In the genomic region with DNA sequence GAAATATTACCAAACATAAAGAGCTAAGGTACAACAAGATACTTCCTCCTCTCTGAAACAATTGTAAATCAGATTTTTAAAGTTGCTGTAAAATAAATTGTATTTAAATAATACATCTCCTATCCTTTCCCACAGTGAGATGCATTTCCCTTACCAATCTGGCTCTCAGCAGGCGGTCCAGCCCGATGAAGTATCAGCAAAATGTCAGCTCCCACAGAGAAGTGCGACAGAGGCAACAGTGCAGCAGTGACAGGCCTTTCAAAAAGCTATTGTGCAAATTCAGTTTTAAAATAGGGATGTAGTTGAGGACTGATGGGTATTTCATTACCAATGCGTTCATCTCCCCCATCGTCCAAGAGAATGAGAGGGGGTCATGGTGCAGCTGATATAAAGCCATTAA, we compare ENCODE assay signal across 21 cellular contexts.
A peak's percentile ranks its signal among the peaks of the same experiment; 100 is the strongest.
DNase-seq lines count a peak whose midpoint lies in the region; FAIRE-seq and TF ChIP-seq lines count a peak whose summit lies in the region.
"Had no signal": no experiment of that assay in that cellular context is flagged by ENCODE, and none has a peak within 500 bp of the region (broad histone marks: within the 10 kb centered on the region; RNA-seq: fewer than 3 reads in every experiment).

No MANE protein-coding gene starts in this region.

- H3K9me3 ChIP-seq in HUES6 (ENCODE audit: control insufficient read depth, insufficient read depth, low read depth, low read length) (peaks cover 3% of the 10 kb centered on the region; the same call in 1 of the 2 replicates), H1 (ENCODE audit: insufficient read depth in 2 of 2, low read depth in 1 of 2, low read length in 1 of 2) (peaks cover 7 to 13% of the 10 kb centered on the region in 2 experiments)
- H3K9me3 ChIP-seq: BLaER1, SK-N-SH had no signal

- no peak overlapping the region for H3K9ac ChIP-seq in HUES6 (ENCODE audit: low read length)
- H3K9ac ChIP-seq in H1 (replicated peaks in 1 of 4; ENCODE audit: extremely low read depth in 1 of 4, low read depth in 3 of 4, low read length in 3 of 4), result no peak overlapping the region
- H3K9ac ChIP-seq in mesendoderm (ENCODE audit: low read length), result no peak overlapping the region
- H3K9ac ChIP-seq: BLaER1, SK-N-SH had no signal

- no peak overlapping the region for H2AFZ ChIP-seq in H1 (ENCODE audit: low read length)
- H2AFZ ChIP-seq: PC-9 had no signal

- H3K27ac ChIP-seq in HUES6 (ENCODE audit: low read depth, low read length) (peak overlapping the region; percentile 58; the same call in 1 of the 2 replicates), H1 (ENCODE audit: low read depth, low read length) (no peak overlapping the region), mesendoderm (ENCODE audit: low read depth, low read length) (no peak overlapping the region)
- H3K27ac ChIP-seq: BLaER1, PC-9 had no signal

- H3K4me3 ChIP-seq in HUES6 (ENCODE audit: low read depth, low read length), result no peak overlapping the region
- no peak overlapping the region for H3K4me3 ChIP-seq in H1 (ENCODE audit: extremely low read depth in 1 of 4, insufficient read depth in 2 of 4, low read depth in 3 of 4, low read length in 4 of 4)
- H3K4me3 ChIP-seq in mesendoderm (ENCODE audit: low read length), result no peak overlapping the region
- H3K4me3 ChIP-seq: BLaER1, PC-9 had no signal

- TF ChIP-seq CTCF in H1 (IDR thresholded peaks at IDR 0.05; ENCODE audit: control extremely low read depth in 1 of 3, insufficient read depth in 1 of 3, low read depth in 1 of 3, low read length in 3 of 3), result no peak

- H2AK5ac ChIP-seq in H1 (ENCODE audit: low read depth, low read length), result no peak overlapping the region
- no peak overlapping the region for H2AK5ac ChIP-seq in mesendoderm (ENCODE audit: low read length)

- H3K27me3 ChIP-seq in HUES6 (ENCODE audit: control insufficient read depth, insufficient read depth, low read length) (no peaks in the 10 kb centered on the region), H1 (replicated peaks in 1 of 4; ENCODE audit: control insufficient read depth in 3 of 4, extremely low read depth in 1 of 4, insufficient read depth in 3 of 4, low read length in 3 of 4) (no peaks in the 10 kb centered on the region), mesendoderm (ENCODE audit: insufficient read depth, low read length, poor library complexity) (no peaks in the 10 kb centered on the region)
- H3K27me3 ChIP-seq: BLaER1 had no signal

- no peak for TF ChIP-seq RAD21 in H1 (IDR thresholded peaks at IDR 0.05 in 1 of 2, conservative IDR thresholded peaks at IDR 0.05 in 1 of 2; ENCODE audit: low read depth in 2 of 2, low read length in 2 of 2)

- H3K4me1 ChIP-seq in HUES6 (ENCODE audit: control insufficient read depth, insufficient read depth, low read length) (peaks cover 34% of the 10 kb centered on the region), H1 (replicated peaks in 1 of 4; ENCODE audit: control insufficient read depth in 3 of 4, insufficient read depth in 4 of 4, low read length in 3 of 4) (peaks cover 0 to 12% (median 6%) of the 10 kb centered on the region in 4 experiments; a peak in 3 of 7 replicates), mesendoderm (ENCODE audit: control insufficient read depth, low read depth, low read length) (peaks cover 2% of the 10 kb centered on the region)

- H3K23me2 ChIP-seq in H1 (ENCODE audit: low read depth, low read length), result no peaks in the 10 kb centered on the region

- H3K36me3 ChIP-seq in HUES6 (ENCODE audit: control insufficient read depth, insufficient read depth, low read length) (no peaks in the 10 kb centered on the region), H1 (ENCODE audit: control insufficient read depth in 2 of 4, insufficient read depth in 4 of 4, low read length in 3 of 4) (peaks cover 0 to 13% (median 2%) of the 10 kb centered on the region in 4 experiments; a peak in 3 of 8 replicates), mesendoderm (ENCODE audit: control insufficient read depth, insufficient read depth, low read length) (no peaks in the 10 kb centered on the region)
- H3K36me3 ChIP-seq: BLaER1 had no signal

- no peaks in the 10 kb centered on the region for H4K20me1 ChIP-seq in H1 (replicated peaks in 1 of 2; ENCODE audit: control insufficient read depth in 1 of 2, insufficient read depth in 2 of 2, low read length in 2 of 2)
- H4K20me1 ChIP-seq: BLaER1 had no signal

- H2BK5ac ChIP-seq in H1 (ENCODE audit: low read depth, low read length), result peak overlapping the region; percentile 62; the same call in 1 of the 2 replicates
- H2BK5ac ChIP-seq in mesendoderm (ENCODE audit: low read length), result no peak overlapping the region

- H2BK20ac ChIP-seq in H1 (ENCODE audit: low read length), result no peak overlapping the region

- H4K5ac ChIP-seq in H1 (ENCODE audit: insufficient read length, low read depth, low read length) (no peak overlapping the region), mesendoderm (ENCODE audit: low read length) (no peak overlapping the region)

- H3K79me2 ChIP-seq in H1 (ENCODE audit: control insufficient read depth in 1 of 2, insufficient read depth in 2 of 2, low read length in 2 of 2) (no peaks in the 10 kb centered on the region), mesendoderm (ENCODE audit: control insufficient read depth, insufficient read depth, low read length) (no peaks in the 10 kb centered on the region)

- H3K4ac ChIP-seq in H1 (replicated peaks; ENCODE audit: insufficient read length, low read depth, low read length) (no peak overlapping the region), mesendoderm (ENCODE audit: low read depth, low read length) (no peak overlapping the region)

- no peaks in the 10 kb centered on the region for H3K79me1 ChIP-seq in H1 (ENCODE audit: low read depth, low read length)
- H3K79me1 ChIP-seq in mesendoderm (ENCODE audit: low read length), result no peaks in the 10 kb centered on the region

- DNase-seq in H1 (ENCODE audit: low read depth in 1 of 2, low spot score in 2 of 2) (no peak), mesendoderm (peak; percentile 77), retina (peak; percentile 17), HK-2 (ENCODE audit: unreplicated experiment) (no peak), SIG-M5 (lab: John Stamatoyannopoulos, UW) (no peak)
- DNase-seq in activated naive CD4-positive, alpha-beta T cell treated with Interleukin-2 at 50 U/mL for 16 hours, result no peak
- DNase-seq: ACHN; CD4-positive, alpha-beta T cell; DMS153; Karpas-422; MV-4-11; NCI-H187; NCI-H510A; NCI-H748 treated with DMSO at 0.1 percent for 48 hours; PC-9; RPMI8226; SHP77; SK-N-SH had no signal

- no peak overlapping the region for H2BK120ac ChIP-seq in H1 (replicated peaks; ENCODE audit: low read depth, low read length)
- H2BK120ac ChIP-seq in mesendoderm (ENCODE audit: low read depth, low read length), result no peak overlapping the region

- H3K23ac ChIP-seq in H1 (ENCODE audit: insufficient read length), result no peak overlapping the region
- no peak overlapping the region for H3K23ac ChIP-seq in mesendoderm (ENCODE audit: low read length)

- H2BK15ac ChIP-seq in H1 (ENCODE audit: low read length) (no peak overlapping the region), mesendoderm (replicated peaks; ENCODE audit: low read depth) (no peak overlapping the region)

- WGBS in H1 (ENCODE audit: extremely low coverage in 1 of 2, insufficient coverage in 1 of 2, insufficient read length in 1 of 2, insufficient replicate concordance in 2 of 2, low coverage in 1 of 2, low lambda C conversion rate in 2 of 2, missing lambda C conversion rate in 1 of 2), 2 experiments, result 37% methylated on average over 5 of the region's 5 CpGs; no CpG with 5 or more reads in 1 of the 2 experiments
- no CpG with 5 or more reads among the region's 5 CpGs for WGBS in mesendoderm (ENCODE audit: extremely low coverage, insufficient coverage, low lambda C conversion rate)

- TF ChIP-seq EP300 in H1 (IDR thresholded peaks at IDR 0.05; ENCODE audit: borderline replicate concordance in 1 of 2, low read depth in 2 of 2, low read length in 2 of 2), result no peak

- H4K91ac ChIP-seq in H1 (replicated peaks; ENCODE audit: insufficient read length, low read length), result no peak overlapping the region

- no peak overlapping the region; the same call in 1 of the 2 replicates for H2BK12ac ChIP-seq in H1 (ENCODE audit: low read depth, low read length)

- H4K8ac ChIP-seq in H1 (ENCODE audit: extremely low read depth, insufficient read depth, low read length), result no peak overlapping the region
- no peak overlapping the region for H4K8ac ChIP-seq in mesendoderm (ENCODE audit: low read depth, low read length)

- TF ChIP-seq POLR2A in H1 (IDR thresholded peaks at IDR 0.05; ENCODE audit: control extremely low read depth in 1 of 2, low read depth in 2 of 2, low read length in 2 of 2), result no peak

- H3K56ac ChIP-seq in H1 (replicated peaks; ENCODE audit: insufficient read length, low read depth, low read length) (no peak overlapping the region), mesendoderm (ENCODE audit: low read length) (no peak overlapping the region)

- CTCF ChIA-PET in H1 (lab: Charles Lee; ENCODE audit: partially characterized antibody), result interaction anchor here (0.8 to 1.3 kb wide), 4 partner anchors 12 to 214 kb away, joined by 3 read pairs; no protein-coding TSS in a partner anchor

- no peak overlapping the region for H3K18ac ChIP-seq in H1 (ENCODE audit: extremely low read depth, low read length)
- no peak overlapping the region for H3K18ac ChIP-seq in mesendoderm (ENCODE audit: low read length)

- peak; percentile 81 for FAIRE-seq in H1 (lab: Jason Lieb, UNC)
- FAIRE-seq: GM12892 had no signal

- H3K4me2 ChIP-seq in H1 (ENCODE audit: insufficient read depth in 1 of 2, low read depth in 2 of 2, low read length in 2 of 2) (0 out of 4 replicates have a peak overlapping the region, but pooled peaks of 1 of the 2 experiments have one; percentile 10), mesendoderm (ENCODE audit: low read length) (no peak overlapping the region)
- H3K4me2 ChIP-seq: BLaER1, PC-9, SK-N-SH had no signal

- no peak overlapping the region for H3K14ac ChIP-seq in H1 (ENCODE audit: insufficient read length)

- POLR2A ChIA-PET in H1 (lab: Charles Lee; ENCODE audit: partially characterized antibody), result no interaction called here

TF ChIP-seq in H1, 55 proteins besides CTCF, POLR2A, EP300 and RAD21 (continues in another document):
- TF ChIP-seq RXRA (IDR thresholded peaks at IDR 0.05; ENCODE audit: insufficient read depth, low read depth, low read length), result no peak
- TF ChIP-seq KDM5A (IDR thresholded peaks at IDR 0.05; ENCODE audit: low read length), result no peak
- TF ChIP-seq, protein P1, sequence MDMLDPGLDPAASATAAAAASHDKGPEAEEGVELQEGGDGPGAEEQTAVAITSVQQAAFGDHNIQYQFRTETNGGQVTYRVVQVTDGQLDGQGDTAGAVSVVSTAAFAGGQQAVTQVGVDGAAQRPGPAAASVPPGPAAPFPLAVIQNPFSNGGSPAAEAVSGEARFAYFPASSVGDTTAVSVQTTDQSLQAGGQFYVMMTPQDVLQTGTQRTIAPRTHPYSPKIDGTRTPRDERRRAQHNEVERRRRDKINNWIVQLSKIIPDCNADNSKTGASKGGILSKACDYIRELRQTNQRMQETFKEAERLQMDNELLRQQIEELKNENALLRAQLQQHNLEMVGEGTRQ (IDR thresholded peaks at IDR 0.05; ENCODE audit: low read length), result no peak
- TF ChIP-seq BACH1 (IDR thresholded peaks at IDR 0.05; ENCODE audit: low read length), result no peak
- TF ChIP-seq CEBPB (IDR thresholded peaks at IDR 0.05; ENCODE audit: low read depth, low read length), result no peak
- TF ChIP-seq CBX5 (IDR thresholded peaks at IDR 0.05; ENCODE audit: low read depth, low read length), result no peak
- no peak for TF ChIP-seq SAP30 (IDR thresholded peaks at IDR 0.05; ENCODE audit: insufficient read depth, insufficient replicate concordance, low read length)

Comparison
In these comparisons a context has a peak if more than half of its experiments do, and no peak if none do; other contexts are left out.
1. DNase-seq: peak in mesendoderm (single experiment) and retina (single experiment); none in H1 (0 of 2), activated naive CD4-positive, alpha-beta T cell treated with Interleukin-2 at 50 U/mL for 16 hours (single experiment), HK-2 (single experiment) and SIG-M5 (single experiment).